16 cellular contexts compared by ENCODE assay signal in the genomic region with DNA sequence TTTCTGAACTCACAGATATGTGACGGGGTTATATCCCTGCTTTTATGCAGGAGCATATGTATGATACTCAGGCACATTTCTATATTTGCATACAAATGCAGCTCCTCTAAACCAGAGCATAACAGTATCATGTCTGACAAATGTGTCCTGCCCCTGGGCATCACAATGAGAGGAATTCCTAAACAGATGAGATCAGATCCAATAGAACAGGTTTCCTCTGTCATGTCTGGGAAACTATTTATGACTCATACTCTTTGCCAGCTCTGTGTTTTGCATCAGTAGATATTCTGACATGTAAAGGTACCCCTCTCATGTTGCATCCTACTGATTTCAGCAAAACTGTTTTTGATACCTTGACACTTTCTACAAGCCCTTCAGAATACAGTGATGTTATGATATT. TPM values are rescaled to one million over a fixed set of nuclear protein-coding genes. Genes with fewer than 3 reads are reported as not detected.
A peak's percentile ranks its signal among the peaks of the same experiment; 100 is the strongest.
DNase-seq lines count a peak whose midpoint lies in the region; ATAC-seq, FAIRE-seq and TF ChIP-seq lines count a peak whose summit lies in the region.
"Had no signal": no experiment of that assay in that cellular context is flagged by ENCODE, and none has a peak within 500 bp of the region (broad histone marks: within the 10 kb centered on the region; RNA-seq: fewer than 3 reads in every experiment).

No MANE protein-coding gene starts in this region.

- H3K79me2 ChIP-seq in HepG2 (ENCODE audit: insufficient read depth, low read length), result no peaks in the 10 kb centered on the region

- peak; percentile 50 for DNase-seq in G401 (ENCODE audit: low spot score)
- DNase-seq in Panc1 (ENCODE audit: low read depth, low spot score), result peak; percentile 64
- DNase-seq in choroid plexus epithelial cell (ENCODE audit: low read depth), result peak; percentile 3
- DNase-seq in HepG2 (ENCODE audit: low spot score), result peak; percentile 4
- no peak for DNase-seq in dorsolateral prefrontal cortex
- no peak for DNase-seq in GM19240 (ENCODE audit: insufficient read length, low spot score)
- DNase-seq in T-helper 9 cell, result no peak
- DNase-seq: activated effector memory CD4-positive, alpha-beta T cell treated with anti-CD3 and anti-CD28 coated beads, Interleukin-2, amount 50 U/mL, for 16 hours; anterior cingulate cortex; COR-L47; naive thymus-derived CD4-positive, alpha-beta T cell; NCI-H187; NCI-H526 treated with DMSO at 0.1 percent for 48 hours; stomach had no signal

- no peak for TF ChIP-seq EP300 in HepG2 (IDR thresholded peaks at IDR 0.05; ENCODE audit: low read depth in 2 of 2, low read length in 2 of 2)
- no peak for TF ChIP-seq EP300 in HepG2 (CRISPR knock-in tag; IDR thresholded peaks at IDR 0.05; ENCODE audit: borderline replicate concordance)

- no peak for TF ChIP-seq RAD21 in HepG2 (CRISPR knock-in tag; IDR thresholded peaks at IDR 0.05)

- no peaks in the 10 kb centered on the region for H4K20me1 ChIP-seq in HepG2 (ENCODE audit: insufficient read depth, low read length)

- H3K4me1 ChIP-seq in Panc1 (ENCODE audit: control insufficient read depth, insufficient read depth, low read length) (no peaks in the 10 kb centered on the region), HepG2 (ENCODE audit: insufficient read depth, low read length) (no peaks in the 10 kb centered on the region)
- H3K4me1 ChIP-seq: stomach had no signal

- POLR2A ChIA-PET in Panc1 (lab: Charles Lee), result no interaction called here
- POLR2A ChIA-PET in HepG2 (lab: Yijun Ruan, JAX), result no interaction called here

- H3K27ac ChIP-seq in Panc1 (ENCODE audit: low read length) (no peak overlapping the region), HepG2 (ENCODE audit: extremely low read length, insufficient read depth, low read length) (no peak overlapping the region), dorsolateral prefrontal cortex (no peak overlapping the region)
- H3K27ac ChIP-seq: stomach had no signal

- no peak overlapping the region for H2AFZ ChIP-seq in HepG2 (ENCODE audit: low read length)

- TF ChIP-seq CTCF in Panc1 (IDR thresholded peaks at IDR 0.05) (no peak), choroid plexus epithelial cell (conservative IDR thresholded peaks at IDR 0.05; ENCODE audit: low read depth, low read length) (no peak), HepG2 (CRISPR knock-in tag; IDR thresholded peaks at IDR 0.05) (no peak), dorsolateral prefrontal cortex (IDR thresholded peaks at IDR 0.05 in 54 of 56, conservative IDR thresholded peaks at IDR 0.05 in 2 of 56; ENCODE audit: low read depth in 1 of 56, partially characterized antibody in 56 of 56) (no peak)

- in situ Hi-C loops in G401 (cut with HindIII; ENCODE audit: low sequenced_read_pairs), result no loop called here
- in situ Hi-C loops in Panc1 (cut with HindIII; ENCODE audit: low pct_unique_long_range_greater_than_20kb, low sequenced_read_pairs), result no loop called here
- in situ Hi-C loops in HepG2 (cut with HindIII; ENCODE audit: extremely low pct_ligation_motif_present, low pct_unique_long_range_greater_than_20kb), result no loop called here

- no peak for TF ChIP-seq POLR2A in HepG2 (IDR thresholded peaks at IDR 0.05; ENCODE audit: insufficient read depth in 1 of 2, low read depth in 2 of 2, low read length in 2 of 2)

- H3K36me3 ChIP-seq in Panc1 (ENCODE audit: control insufficient read depth, insufficient read depth, low read length) (no peaks in the 10 kb centered on the region), HepG2 (replicated peaks in 1 of 2; ENCODE audit: control insufficient read depth in 1 of 2, insufficient read depth in 2 of 2, low read length in 2 of 2) (no peaks in the 10 kb centered on the region)
- H3K36me3 ChIP-seq: stomach had no signal

- no peak overlapping the region for H3K9ac ChIP-seq in HepG2 (ENCODE audit: insufficient read depth, low read depth, low read length)

- no peak for FAIRE-seq in HepG2 (lab: Jason Lieb, UNC)

- 0% methylated on average over 1 of the region's 1 CpG for WGBS in HepG2 (ENCODE audit: low lambda C conversion rate)

- no TSS peak for BruUV-seq in Panc1 (replicated peaks; lab: Mats Ljungman, UMichigan)
- BruUV-seq in HepG2 (replicated peaks; lab: Mats Ljungman, UMichigan), result no TSS peak

- no peak overlapping the region for H3K4me2 ChIP-seq in HepG2 (ENCODE audit: low read depth, low read length)

- H3K4me3 ChIP-seq in Panc1 (ENCODE audit: low read depth in 2 of 2, low read length in 2 of 2), result no peak overlapping the region
- H3K4me3 ChIP-seq in choroid plexus epithelial cell (ENCODE audit: low read depth, low read length), result no peak overlapping the region
- H3K4me3 ChIP-seq in HepG2 (replicated peaks in 1 of 3; ENCODE audit: insufficient read depth in 1 of 3, low read depth in 2 of 3, low read length in 3 of 3), result no peak overlapping the region
- no peak overlapping the region for H3K4me3 ChIP-seq in dorsolateral prefrontal cortex
- H3K4me3 ChIP-seq: stomach had no signal

- CTCF ChIA-PET in Panc1 (lab: Charles Lee) (no interaction called here), HepG2 (lab: Yijun Ruan, JAX; ENCODE audit: low intra/inter-chr PET ratio, low total read pairs) (no interaction called here)

- H3K9me3 ChIP-seq in Panc1 (ENCODE audit: control insufficient read depth, insufficient read depth, low read depth, low read length) (no peaks in the 10 kb centered on the region; the same call in 1 of the 2 replicates), HepG2 (ENCODE audit: low read length) (peaks cover 9% of the 10 kb centered on the region)

- no peaks in the 10 kb centered on the region for H3K27me3 ChIP-seq in Panc1 (ENCODE audit: control insufficient read depth, insufficient read depth, low read length)
- no peaks in the 10 kb centered on the region for H3K27me3 ChIP-seq in HepG2 (ENCODE audit: control insufficient read depth in 1 of 2, insufficient read depth in 2 of 2, low read length in 2 of 2)
- no peaks in the 10 kb centered on the region for H3K27me3 ChIP-seq in dorsolateral prefrontal cortex
- H3K27me3 ChIP-seq: stomach had no signal

- ATAC-seq in Panc1 (peak; percentile 78), HepG2 (no peak), GM18502 (IDR thresholded peaks at IDR 0.05; ENCODE audit: poor library complexity, unreplicated experiment) (no peak)
- ATAC-seq: activated CD4-positive, CD25-positive, alpha-beta regulatory T cell treated with anti-CD3 and anti-CD28 coated beads, Interleukin-2, amount 50 U/mL, for 24 hours; naive thymus-derived CD4-positive, alpha-beta T cell had no signal

- intact Hi-C loops in Panc1 (cut with micrococcal nuclease; ENCODE audit: unreplicated experiment) (no loop called here), HepG2 (cut with micrococcal nuclease; ENCODE audit: unreplicated experiment) (no loop called here), dorsolateral prefrontal cortex (cut with DNase I) (no loop called here)

TF ChIP-seq in HepG2, 621 proteins besides CTCF, POLR2A, EP300 and RAD21 (continues in another document):
- TF ChIP-seq GABPA (IDR thresholded peaks at IDR 0.05; ENCODE audit: low read depth, low read length) (no peak), GABPA (CRISPR knock-in tag; IDR thresholded peaks at IDR 0.05; ENCODE audit: low read depth) (no peak), ZFP41 (CRISPR knock-in tag; IDR thresholded peaks at IDR 0.05; ENCODE audit: borderline replicate concordance) (no peak), SIN3B (IDR thresholded peaks at IDR 0.05; ENCODE audit: low read length) (no peak), JDP2 (CRISPR knock-in tag; IDR thresholded peaks at IDR 0.05; ENCODE audit: borderline replicate concordance) (no peak), ZNF678 (CRISPR knock-in tag; IDR thresholded peaks at IDR 0.05) (no peak), ZNF598 (CRISPR knock-in tag; IDR thresholded peaks at IDR 0.05; ENCODE audit: borderline replicate concordance) (no peak), ZNF577 (CRISPR knock-in tag; IDR thresholded peaks at IDR 0.05; ENCODE audit: borderline replicate concordance, low read depth) (no peak)
- TF ChIP-seq, protein P1, sequence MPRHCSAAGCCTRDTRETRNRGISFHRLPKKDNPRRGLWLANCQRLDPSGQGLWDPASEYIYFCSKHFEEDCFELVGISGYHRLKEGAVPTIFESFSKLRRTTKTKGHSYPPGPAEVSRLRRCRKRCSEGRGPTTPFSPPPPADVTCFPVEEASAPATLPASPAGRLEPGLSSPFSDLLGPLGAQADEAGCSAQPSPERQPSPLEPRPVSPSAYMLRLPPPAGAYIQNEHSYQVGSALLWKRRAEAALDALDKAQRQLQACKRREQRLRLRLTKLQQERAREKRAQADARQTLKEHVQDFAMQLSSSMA (CRISPR knock-in tag; IDR thresholded peaks at IDR 0.05), result no peak

RNA-seq across cellular contexts. Expression of gene SYT9, which starts 29.4 kb away (rescaled TPM):
- 1.3 and 2.0 TPM in 2 replicates for total RNA-seq in G401 (2014; rRNA removed; shearing (Covaris generic))
- total RNA-seq in Panc1 (2021; ENCODE audit: unreplicated experiment) (3.7 TPM), HepG2 (2016; rRNA removed; fragmentation: Illumina TruSeq; extraction: Trizol) (not detected in 2 replicates), dorsolateral prefrontal cortex (10 to 100 TPM in 112 of 120 experiments, 1 to 10 TPM in 8; 8.3 to 25.6 (median 12.9) TPM)
- 5.0 TPM for polyA plus RNA-seq in Panc1 (2012; ENCODE audit: insufficient read length)
- not detected in 2 replicates for total RNA-seq in HepG2 (2016; cell fraction: cytosol; rRNA removed; fragmentation: Illumina TruSeq; extraction: Trizol; ENCODE audit: low read depth)
- total RNA-seq in HepG2 (2016; cell fraction: insoluble cytoplasmic fraction; rRNA removed; fragmentation: Illumina TruSeq; extraction: Trizol), result not detected in 2 replicates
- total RNA-seq in HepG2 (2016; cell fraction: membrane; rRNA removed; fragmentation: Illumina TruSeq; extraction: Trizol), result not detected in 2 replicates
- not detected in 2 replicates for total RNA-seq in HepG2 (2016; cell fraction: nucleus; rRNA removed; fragmentation: Illumina TruSeq; extraction: Trizol)
- polyA plus RNA-seq in HepG2 (2011; rRNA removed), result not detected in 2 replicates
- not detected in 2 replicates for polyA plus RNA-seq in HepG2 (2011; cell fraction: cytosol; rRNA removed)
- polyA plus RNA-seq in HepG2 (2011; cell fraction: nucleus; rRNA removed), result not detected in 2 replicates
- not detected in 2 replicates for polyA plus RNA-seq in HepG2 (2012)
- polyA plus RNA-seq in HepG2 (2016; cell fraction: cytosol; fragmentation: Illumina TruSeq; extraction: Trizol; ENCODE audit: low read depth), result not detected in 2 replicates
- not detected in 2 replicates for polyA plus RNA-seq in HepG2 (2016; cell fraction: insoluble cytoplasmic fraction; fragmentation: Illumina TruSeq; extraction: Trizol; ENCODE audit: low read depth)
- polyA plus RNA-seq in HepG2 (2016; cell fraction: membrane; fragmentation: Illumina TruSeq; extraction: Trizol; ENCODE audit: low read depth), result not detected in 2 replicates
- not detected in 2 replicates for polyA plus RNA-seq in HepG2 (2016; cell fraction: nucleus; fragmentation: Illumina TruSeq; extraction: Trizol; ENCODE audit: insufficient read depth, low read depth)
- not detected in 2 replicates for polyA minus RNA-seq in HepG2 (2011; rRNA and poly(A)+ RNA removed; ENCODE audit: low replicate concordance)
- not detected in 2 replicates for polyA minus RNA-seq in HepG2 (2011; cell fraction: cytosol; rRNA and poly(A)+ RNA removed)
- polyA minus RNA-seq in HepG2 (2011; cell fraction: nucleus; rRNA and poly(A)+ RNA removed), result not detected in 2 replicates

Comparison
In these comparisons a context has a peak if more than half of its experiments do, and no peak if none do; other contexts are left out.
1. DNase-seq: peak in G401 (single experiment), Panc1 (single experiment), choroid plexus epithelial cell (single experiment) and HepG2 (single experiment); none in dorsolateral prefrontal cortex (0 of 10), GM19240 (single experiment) and T-helper 9 cell (single experiment).